Comparison of ENCODE assay signal across 10 cellular contexts in genomic region chr10:80186364-80187012, GRCh38. TPM values are rescaled to one million over a fixed set of nuclear protein-coding genes. Genes with fewer than 3 reads are reported as not detected.
DNase-seq lines count a peak whose midpoint lies in the region; ATAC-seq and TF ChIP-seq lines count a peak whose summit lies in the region.
"Had no signal": no experiment of that assay in that cellular context is flagged by ENCODE, and none has a peak within 500 bp of the region (broad histone marks: within the 10 kb centered on the region; RNA-seq: fewer than 3 reads in every experiment).

No MANE protein-coding gene starts in this region.

- no peak overlapping the region for H2AK5ac ChIP-seq in H9 (ENCODE audit: insufficient read length, low read length)

- H4K20me1 ChIP-seq in GM23248 (ENCODE audit: insufficient read depth) (peaks cover 25% of the 10 kb centered on the region), H9 (ENCODE audit: control insufficient read depth, insufficient read depth, insufficient read length) (no peaks in the 10 kb centered on the region)

- peaks cover 100% of the 10 kb centered on the region for H3K79me2 ChIP-seq in GM23248 (ENCODE audit: insufficient read depth)
- 0 out of 2 replicates have a peak, but pooled peaks cover under 1% of the 10 kb centered on the region for H3K79me2 ChIP-seq in H9 (ENCODE audit: insufficient read depth, low read length)

- no peaks in the 10 kb centered on the region for H3K23me2 ChIP-seq in H9 (ENCODE audit: insufficient read length, low read depth, low read length, poor library complexity, severe bottlenecking)

- no peak overlapping the region for H3K23ac ChIP-seq in H9 (ENCODE audit: insufficient read length, low read depth, low read length)

- H3K9me3 Mint-ChIP-seq in WTC11 (no peaks in the 10 kb centered on the region), H9 (no peaks in the 10 kb centered on the region)

- no peak overlapping the region for H4K5ac ChIP-seq in H9 (ENCODE audit: insufficient read length, low read depth, low read length)

- ATAC-seq in WTC11 (peak; percentile 56), foreskin keratinocyte (peak; percentile 6), GM19397 (IDR thresholded peaks at IDR 0.05; ENCODE audit: unreplicated experiment) (no peak)

- no peaks in the 10 kb centered on the region for H3K27me3 ChIP-seq in GM23248 (replicated peaks; ENCODE audit: insufficient read depth)
- H3K27me3 ChIP-seq in foreskin keratinocyte, result no peaks in the 10 kb centered on the region
- no peaks in the 10 kb centered on the region for H3K27me3 ChIP-seq in H9 (ENCODE audit: insufficient read depth, low read length)

- CTCF ChIA-PET in WTC11 (lab: Charles Lee), result no interaction called here

- H3K4me3 Mint-ChIP-seq in WTC11, result no peak overlapping the region
- H3K4me3 Mint-ChIP-seq in H9, result no peak overlapping the region

- H3K27ac ChIP-seq in GM23248 (no peak overlapping the region), foreskin keratinocyte (no peak overlapping the region), H9 (ENCODE audit: insufficient read length, low read depth, low read length) (no peak overlapping the region)

- H3K36me3 Mint-ChIP-seq in WTC11, result no peaks in the 10 kb centered on the region
- H3K36me3 Mint-ChIP-seq in H9 (ENCODE audit: insufficient read depth in 1 of 3, low read depth in 3 of 3), result peaks cover 0 to 2% (median 2%) of the 10 kb centered on the region in 3 experiments; a peak in 3 of 7 replicates

- in situ Hi-C loops in GM23248 (cut with MboI), result no loop called here

- H3K4ac ChIP-seq in H9 (ENCODE audit: low read depth, low read length), result no peak overlapping the region

- H3K9me3 ChIP-seq in GM23248 (ENCODE audit: low read depth), result no peaks in the 10 kb centered on the region
- no peaks in the 10 kb centered on the region for H3K9me3 ChIP-seq in H9 (ENCODE audit: control insufficient read depth, low read depth, low read length)

- H2BK12ac ChIP-seq in H9 (ENCODE audit: insufficient read length, low read depth, low read length), result no peak overlapping the region

- H3K27ac Mint-ChIP-seq in WTC11, result no peak overlapping the region
- no peak overlapping the region for H3K27ac Mint-ChIP-seq in H9

- no peak overlapping the region for H3K4me2 ChIP-seq in GM23248 (ENCODE audit: unreplicated experiment)
- H3K4me2 ChIP-seq in H9 (ENCODE audit: insufficient read depth, insufficient read length, low read length), result no peak overlapping the region

- H3K14ac ChIP-seq in H9 (ENCODE audit: insufficient read depth, low read length), result no peak overlapping the region

- TF ChIP-seq CTCF in WTC11 (IDR thresholded peaks at IDR 0.05) (no peak), foreskin keratinocyte (conservative IDR thresholded peaks at IDR 0.05) (no peak), H9 (conservative IDR thresholded peaks at IDR 0.05) (no peak)

- H3K18ac ChIP-seq in H9 (ENCODE audit: insufficient read length, low read depth, low read length), result no peak overlapping the region

- H2BK5ac ChIP-seq in H9 (ENCODE audit: insufficient read length, low read length), result no peak overlapping the region

- peaks cover 3% of the 10 kb centered on the region for H3K79me1 ChIP-seq in H9 (ENCODE audit: insufficient read depth, low read depth, low read length, poor library complexity, severe bottlenecking)

- H2BK15ac ChIP-seq in H9 (ENCODE audit: low read depth, low read length), result no peak overlapping the region

- no peak overlapping the region for H2AFZ ChIP-seq in GM23248
- no peak overlapping the region for H2AFZ ChIP-seq in H9 (ENCODE audit: low read length)

- no peaks in the 10 kb centered on the region for H3F3A ChIP-seq in GM23248 (ENCODE audit: insufficient read depth)

- H3K4me1 ChIP-seq in GM23248 (ENCODE audit: insufficient read depth) (no peaks in the 10 kb centered on the region), foreskin keratinocyte (no peaks in the 10 kb centered on the region), H9 (ENCODE audit: insufficient read depth, low read length) (0 out of 2 replicates have a peak, but pooled peaks cover 2% of the 10 kb centered on the region)

- POLR2A ChIA-PET in WTC11 (lab: Charles Lee), result no interaction called here

- H2BK120ac ChIP-seq in H9 (ENCODE audit: low read depth, low read length, poor library complexity, severe bottlenecking), result no peak overlapping the region

- H3K9me2 ChIP-seq in GM23248 (ENCODE audit: insufficient read depth), result no peaks in the 10 kb centered on the region

- WGBS in GM23248 (ENCODE audit: low coverage in 1 of 2, low lambda C conversion rate in 2 of 2, missing lambda C conversion rate in 2 of 2), 2 experiments, result 73 to 75% methylated on average over 12 to 13 of the region's 13 CpGs
- WGBS in H9 (ENCODE audit: extremely low coverage, insufficient read length, low lambda C conversion rate), result no CpG with 5 or more reads among the region's 13 CpGs

- no peak overlapping the region for H3T11ph ChIP-seq in H9 (ENCODE audit: low read length)

- no peak overlapping the region for H4K91ac ChIP-seq in H9 (ENCODE audit: insufficient read length, low read depth, low read length)

- DNase-seq in GM23248, result peak; percentile 57
- no peak for DNase-seq in WTC11 (ENCODE audit: low spot score)
- DNase-seq in foreskin keratinocyte, result no peak
- peak; percentile 23 to 48 for DNase-seq in stimulated activated CD4-positive, alpha-beta T cell treated with anti-CD3 and anti-CD28 coated beads, Interleukin-15, amount 100 ng/mL, for 48 hours (ENCODE audit: low read depth in 2 of 2)
- no peak for DNase-seq in NCI-H146 (lab: John Stamatoyannopoulos, UW)
- no peak for DNase-seq in NCI-H345 treated with DMSO at 0.1 percent for 48 hours (lab: John Stamatoyannopoulos, UW; ENCODE audit: unreplicated experiment)
- no peak for DNase-seq in H9
- DNase-seq: head of caudate nucleus, NCI-H446 treated with DMSO at 0.1 percent for 48 hours had no signal

- H3K56ac ChIP-seq in H9 (ENCODE audit: insufficient read length, low read depth, low read length), result no peak overlapping the region

- H3K27me3 Mint-ChIP-seq in WTC11 (ENCODE audit: low read depth) (no peaks in the 10 kb centered on the region), H9 (ENCODE audit: low read depth) (no peaks in the 10 kb centered on the region)

- no peak overlapping the region for H4K8ac ChIP-seq in H9 (replicated peaks; ENCODE audit: insufficient read length, low read depth, low read length)

- H3K4me1 Mint-ChIP-seq in WTC11 (peaks cover 33% of the 10 kb centered on the region), H9 (peaks cover 5 to 35% of the 10 kb centered on the region in 2 experiments)

- H3K9ac ChIP-seq in GM23248 (no peak overlapping the region), H9 (ENCODE audit: extremely low read depth, insufficient read length, low read length) (no peak overlapping the region)

- no peak overlapping the region for H3K4me3 ChIP-seq in GM23248

- no peak overlapping the region for H2BK20ac ChIP-seq in H9 (ENCODE audit: low read depth, low read length, poor library complexity, severe bottlenecking)

- H3K36me3 ChIP-seq in GM23248 (ENCODE audit: low read depth), result no peaks in the 10 kb centered on the region

TF ChIP-seq in WTC11, 78 proteins besides CTCF, POLR2A, EP300 and RAD21 (continues in another document):
- TF ChIP-seq FOXK1 (CRISPR knock-in tag; IDR thresholded peaks at IDR 0.05), result no peak
- TF ChIP-seq ZNF512 (CRISPR knock-in tag; IDR thresholded peaks at IDR 0.05; ENCODE audit: borderline replicate concordance), result no peak
- no peak for TF ChIP-seq NFYB (CRISPR knock-in tag; conservative IDR thresholded peaks at IDR 0.05; ENCODE audit: low read depth)
- TF ChIP-seq ZNF317 (CRISPR knock-in tag; IDR thresholded peaks at IDR 0.05; ENCODE audit: borderline replicate concordance, low read depth), result no peak
- no peak for TF ChIP-seq ATF2 (CRISPR knock-in tag; IDR thresholded peaks at IDR 0.05; ENCODE audit: borderline replicate concordance, low read depth)

RNA-seq across cellular contexts. Expression of gene ANXA11, which starts 18.8 kb away (rescaled TPM):
- total RNA-seq in GM23248 (2014; rRNA removed; shearing (Covaris generic)), result 116 and 121 TPM in 2 replicates
- polyA plus RNA-seq in GM23248 (2016; fragmentation: Nextera tagmentation; extraction: Ambion mirVana) (189 and 194 TPM in 2 replicates), foreskin keratinocyte (177 and 190 TPM in 2 replicates)
- total RNA-seq in WTC11 (2021) (67.5 to 83.3 TPM (median 80.1 TPM) in 3 replicates), foreskin keratinocyte (168 and 187 TPM in 2 replicates), H9 (2021) (64.0 and 68.1 TPM in 2 replicates)

RNA-seq across cellular contexts. Expression of gene PLAC9, which starts 54.0 kb away (rescaled TPM):
- total RNA-seq in GM23248 (2014; rRNA removed; shearing (Covaris generic)), result 8.8 and 19.6 TPM in 2 replicates
- polyA plus RNA-seq in GM23248 (2016; fragmentation: Nextera tagmentation; extraction: Ambion mirVana), result 117 and 118 TPM in 2 replicates
- 4.6 to 7.3 TPM (median 6.6 TPM) in 3 replicates for total RNA-seq in WTC11 (2021)
- total RNA-seq in foreskin keratinocyte, result not detected in 2 replicates
- polyA plus RNA-seq in foreskin keratinocyte, result not detected in 2 replicates
- 4.3 and 7.8 TPM in 2 replicates for total RNA-seq in H9 (2021)

Comparison
In these comparisons a context has a peak if more than half of its experiments do, and no peak if none do; other contexts are left out.
1. DNase-seq: peak in GM23248 (single experiment) and stimulated activated CD4-positive, alpha-beta T cell treated with anti-CD3 and anti-CD28 coated beads, Interleukin-15, amount 100 ng/mL, for 48 hours (2 of 2); none in WTC11 (single experiment), foreskin keratinocyte (0 of 2), NCI-H146 (single experiment), NCI-H345 treated with DMSO at 0.1 percent for 48 hours (single experiment) and H9 (single experiment).